1 cellular context compared by ENCODE assay signal in the genomic region with DNA sequence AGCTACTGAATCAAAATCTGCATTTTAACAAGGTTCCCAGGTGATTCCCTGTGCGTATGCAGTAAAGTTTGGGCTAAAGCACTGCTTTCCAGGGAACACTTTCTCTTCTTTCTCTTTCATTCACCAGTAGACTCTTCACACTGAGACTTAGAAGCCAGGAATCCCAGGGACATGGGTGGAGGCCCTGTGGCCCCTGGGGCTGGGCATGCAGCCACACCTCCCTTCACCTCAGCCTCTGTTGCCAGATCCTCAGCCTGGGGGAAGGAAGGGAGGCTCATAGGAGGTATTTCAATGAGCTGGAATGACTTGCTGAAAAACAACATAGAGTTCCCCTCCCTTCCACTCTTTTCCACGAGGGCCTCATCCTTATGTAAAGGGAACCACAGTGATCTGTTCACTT.
TF ChIP-seq lines count a peak whose summit lies in the region.

No MANE protein-coding gene starts in this region.

TF ChIP-seq in GM23338, 12 proteins besides CTCF, POLR2A, EP300 and RAD21 (continued from another document):
- TF ChIP-seq, protein P1, sequence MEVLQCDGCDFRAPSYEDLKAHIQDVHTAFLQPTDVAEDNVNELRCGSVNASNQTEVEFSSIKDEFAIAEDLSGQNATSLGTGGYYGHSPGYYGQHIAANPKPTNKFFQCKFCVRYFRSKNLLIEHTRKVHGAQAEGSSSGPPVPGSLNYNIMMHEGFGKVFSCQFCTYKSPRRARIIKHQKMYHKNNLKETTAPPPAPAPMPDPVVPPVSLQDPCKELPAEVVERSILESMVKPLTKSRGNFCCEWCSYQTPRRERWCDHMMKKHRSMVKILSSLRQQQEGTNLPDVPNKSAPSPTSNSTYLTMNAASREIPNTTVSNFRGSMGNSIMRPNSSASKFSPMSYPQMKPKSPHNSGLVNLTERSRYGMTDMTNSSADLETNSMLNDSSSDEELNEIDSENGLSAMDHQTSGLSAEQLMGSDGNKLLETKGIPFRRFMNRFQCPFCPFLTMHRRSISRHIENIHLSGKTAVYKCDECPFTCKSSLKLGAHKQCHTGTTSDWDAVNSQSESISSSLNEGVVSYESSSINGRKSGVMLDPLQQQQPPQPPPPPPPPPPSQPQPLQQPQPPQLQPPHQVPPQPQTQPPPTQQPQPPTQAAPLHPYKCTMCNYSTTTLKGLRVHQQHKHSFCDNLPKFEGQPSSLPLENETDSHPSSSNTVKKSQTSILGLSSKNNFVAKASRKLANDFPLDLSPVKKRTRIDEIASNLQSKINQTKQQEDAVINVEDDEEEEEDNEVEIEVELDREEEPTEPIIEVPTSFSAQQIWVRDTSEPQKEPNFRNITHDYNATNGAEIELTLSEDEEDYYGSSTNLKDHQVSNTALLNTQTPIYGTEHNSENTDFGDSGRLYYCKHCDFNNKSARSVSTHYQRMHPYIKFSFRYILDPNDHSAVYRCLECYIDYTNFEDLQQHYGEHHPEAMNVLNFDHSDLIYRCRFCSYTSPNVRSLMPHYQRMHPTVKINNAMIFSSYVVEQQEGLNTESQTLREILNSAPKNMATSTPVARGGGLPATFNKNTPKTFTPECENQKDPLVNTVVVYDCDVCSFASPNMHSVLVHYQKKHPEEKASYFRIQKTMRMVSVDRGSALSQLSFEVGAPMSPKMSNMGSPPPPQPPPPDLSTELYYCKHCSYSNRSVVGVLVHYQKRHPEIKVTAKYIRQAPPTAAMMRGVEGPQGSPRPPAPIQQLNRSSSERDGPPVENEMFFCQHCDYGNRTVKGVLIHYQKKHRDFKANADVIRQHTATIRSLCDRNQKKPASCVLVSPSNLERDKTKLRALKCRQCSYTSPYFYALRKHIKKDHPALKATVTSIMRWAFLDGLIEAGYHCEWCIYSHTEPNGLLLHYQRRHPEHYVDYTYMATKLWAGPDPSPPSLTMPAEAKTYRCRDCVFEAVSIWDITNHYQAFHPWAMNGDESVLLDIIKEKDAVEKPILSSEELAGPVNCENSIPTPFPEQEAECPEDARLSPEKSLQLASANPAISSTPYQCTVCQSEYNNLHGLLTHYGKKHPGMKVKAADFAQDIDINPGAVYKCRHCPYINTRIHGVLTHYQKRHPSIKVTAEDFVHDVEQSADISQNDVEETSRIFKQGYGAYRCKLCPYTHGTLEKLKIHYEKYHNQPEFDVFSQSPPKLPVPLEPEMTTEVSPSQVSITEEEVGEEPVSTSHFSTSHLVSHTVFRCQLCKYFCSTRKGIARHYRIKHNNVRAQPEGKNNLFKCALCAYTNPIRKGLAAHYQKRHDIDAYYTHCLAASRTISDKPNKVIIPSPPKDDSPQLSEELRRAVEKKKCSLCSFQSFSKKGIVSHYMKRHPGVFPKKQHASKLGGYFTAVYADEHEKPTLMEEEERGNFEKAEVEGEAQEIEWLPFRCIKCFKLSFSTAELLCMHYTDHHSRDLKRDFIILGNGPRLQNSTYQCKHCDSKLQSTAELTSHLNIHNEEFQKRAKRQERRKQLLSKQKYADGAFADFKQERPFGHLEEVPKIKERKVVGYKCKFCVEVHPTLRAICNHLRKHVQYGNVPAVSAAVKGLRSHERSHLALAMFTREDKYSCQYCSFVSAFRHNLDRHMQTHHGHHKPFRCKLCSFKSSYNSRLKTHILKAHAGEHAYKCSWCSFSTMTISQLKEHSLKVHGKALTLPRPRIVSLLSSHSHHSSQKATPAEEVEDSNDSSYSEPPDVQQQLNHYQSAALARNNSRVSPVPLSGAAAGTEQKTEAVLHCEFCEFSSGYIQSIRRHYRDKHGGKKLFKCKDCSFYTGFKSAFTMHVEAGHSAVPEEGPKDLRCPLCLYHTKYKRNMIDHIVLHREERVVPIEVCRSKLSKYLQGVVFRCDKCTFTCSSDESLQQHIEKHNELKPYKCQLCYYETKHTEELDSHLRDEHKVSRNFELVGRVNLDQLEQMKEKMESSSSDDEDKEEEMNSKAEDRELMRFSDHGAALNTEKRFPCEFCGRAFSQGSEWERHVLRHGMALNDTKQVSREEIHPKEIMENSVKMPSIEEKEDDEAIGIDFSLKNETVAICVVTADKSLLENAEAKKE (CRISPR knock-in tag; IDR thresholded peaks at IDR 0.05): no peak
- TF ChIP-seq EZH2 (IDR thresholded peaks at IDR 0.05; ENCODE audit: low read depth, unreplicated experiment) (no peak), NANOG (IDR thresholded peaks at IDR 0.05; ENCODE audit: borderline replicate concordance) (no peak), EZH2phosphoT487 (IDR thresholded peaks at IDR 0.05; ENCODE audit: unreplicated experiment) (no peak)
- TF ChIP-seq, protein P2, sequence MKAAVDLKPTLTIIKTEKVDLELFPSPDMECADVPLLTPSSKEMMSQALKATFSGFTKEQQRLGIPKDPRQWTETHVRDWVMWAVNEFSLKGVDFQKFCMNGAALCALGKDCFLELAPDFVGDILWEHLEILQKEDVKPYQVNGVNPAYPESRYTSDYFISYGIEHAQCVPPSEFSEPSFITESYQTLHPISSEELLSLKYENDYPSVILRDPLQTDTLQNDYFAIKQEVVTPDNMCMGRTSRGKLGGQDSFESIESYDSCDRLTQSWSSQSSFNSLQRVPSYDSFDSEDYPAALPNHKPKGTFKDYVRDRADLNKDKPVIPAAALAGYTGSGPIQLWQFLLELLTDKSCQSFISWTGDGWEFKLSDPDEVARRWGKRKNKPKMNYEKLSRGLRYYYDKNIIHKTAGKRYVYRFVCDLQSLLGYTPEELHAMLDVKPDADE (IDR thresholded peaks at IDR 0.05): no peak
